In the genomic region with DNA sequence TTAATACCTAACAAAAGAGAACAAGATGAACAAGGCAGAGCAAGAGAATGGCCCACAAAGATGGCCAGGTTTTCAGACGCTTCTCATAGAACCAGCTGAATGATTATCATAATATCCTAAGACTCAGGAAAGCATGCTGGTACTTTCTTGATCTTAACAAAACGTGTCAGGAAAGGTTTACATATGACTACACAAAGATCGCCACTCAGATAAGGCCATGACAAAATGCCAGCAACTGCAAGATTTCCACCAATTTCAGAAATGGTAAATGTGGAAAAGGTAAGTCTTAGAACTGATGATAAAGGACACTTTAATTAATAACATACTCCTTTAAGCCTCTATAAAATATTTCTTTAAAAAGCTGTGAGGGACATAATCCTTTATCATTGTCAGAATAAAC, we compare ENCODE assay signal across 21 cellular contexts.
DNase-seq lines count a peak whose midpoint lies in the region; ATAC-seq and TF ChIP-seq lines count a peak whose summit lies in the region.
"Had no signal": no experiment of that assay in that cellular context is flagged by ENCODE, and none has a peak within 500 bp of the region (broad histone marks: within the 10 kb centered on the region; RNA-seq: fewer than 3 reads in every experiment).

No MANE protein-coding gene starts in this region.

- H3K36me3 Mint-ChIP-seq in chondrocyte (ENCODE audit: low read depth): peaks cover 4% of the 10 kb centered on the region

- no peak overlapping the region for H3K27ac Mint-ChIP-seq in stimulated activated naive CD8-positive, alpha-beta T cell treated with anti-CD3 and anti-CD28 coated beads, Interleukin-15, amount 100 ng/mL, for 72 hours
- peak overlapping the region; percentile 69 for H3K27ac Mint-ChIP-seq in chondrocyte (ENCODE audit: unreplicated experiment)
- H3K27ac Mint-ChIP-seq: T-helper 1 cell treated with Interleukin-12 subunit alpha and Interleukin-12 subunit beta and Interleukin-4 antibody, amounts not matched to agents 30 μg/mL and 1 μg/mL, for 36 hours had no signal

- peaks cover 6% of the 10 kb centered on the region for H3K4me1 Mint-ChIP-seq in stimulated activated naive CD8-positive, alpha-beta T cell treated with anti-CD3 and anti-CD28 coated beads, Interleukin-15, amount 100 ng/mL, for 72 hours
- peaks cover 26% of the 10 kb centered on the region for H3K4me1 Mint-ChIP-seq in chondrocyte (ENCODE audit: low read depth)

- H3K27me3 Mint-ChIP-seq in stimulated activated naive CD8-positive, alpha-beta T cell treated with anti-CD3 and anti-CD28 coated beads, Interleukin-15, amount 100 ng/mL, for 72 hours: no peaks in the 10 kb centered on the region
- H3K27me3 Mint-ChIP-seq in chondrocyte (ENCODE audit: low read depth): no peaks in the 10 kb centered on the region

- H4K20me1 ChIP-seq in PC-3 (ENCODE audit: low read length): 0 out of 2 replicates have a peak, but pooled peaks cover 4% of the 10 kb centered on the region

- no peak overlapping the region for H3K27ac ChIP-seq in PC-3 (ENCODE audit: low read length)
- H3K27ac ChIP-seq: esophagus squamous epithelium, right atrium auricular region, thyroid gland had no signal

- intact Hi-C loops in PC-3 (cut with micrococcal nuclease): loop anchor here (10.0 kb wide), 1 partner anchor 125 kb away; no protein-coding TSS in a partner anchor

- no peaks in the 10 kb centered on the region for H3K27me3 ChIP-seq in PC-3 (ENCODE audit: low read length)
- H3K27me3 ChIP-seq: esophagus squamous epithelium, right atrium auricular region, thyroid gland had no signal

- TF ChIP-seq CTCF in PC-3 (conservative IDR thresholded peaks at IDR 0.05; ENCODE audit: low read depth, low read length) (no peak), chondrocyte (IDR thresholded peaks at IDR 0.05) (no peak)

- peak; percentile 40 for ATAC-seq in stimulated activated naive CD8-positive, alpha-beta T cell treated with anti-CD3 and anti-CD28 coated beads, Interleukin-15, Interleukin-2, amounts not matched to agents 100 U/mL and 50 U/mL, for 24 hours
- ATAC-seq in stimulated activated naive CD8-positive, alpha-beta T cell treated with anti-CD3 and anti-CD28 coated beads, Interleukin-15, amount 100 ng/mL, for 72 hours: no peak
- ATAC-seq in PC-3 (peak; percentile 10; the same call in 1 of the 2 replicates), HG02763 (IDR thresholded peaks at IDR 0.05; ENCODE audit: unreplicated experiment) (no peak)
- ATAC-seq: HCT116, mucosa of descending colon had no signal

- no peak overlapping the region for H2AFZ ChIP-seq in PC-3 (ENCODE audit: low read length)

- H3K36me3 ChIP-seq in PC-3 (ENCODE audit: low read depth, low read length): peaks cover 4% of the 10 kb centered on the region
- H3K36me3 ChIP-seq: right atrium auricular region, thyroid gland had no signal

- peaks cover 14% of the 10 kb centered on the region for H3K4me1 ChIP-seq in PC-3 (ENCODE audit: insufficient read depth, low read length)
- H3K4me1 ChIP-seq: esophagus squamous epithelium, right atrium auricular region, thyroid gland had no signal

- H3K9me3 ChIP-seq in PC-3 (ENCODE audit: low read length): no peaks in the 10 kb centered on the region
- H3K9me3 ChIP-seq: esophagus squamous epithelium, mucosa of descending colon, right atrium auricular region, thyroid gland had no signal

- H3K4me3 Mint-ChIP-seq in stimulated activated naive CD8-positive, alpha-beta T cell treated with anti-CD3 and anti-CD28 coated beads, Interleukin-15, amount 100 ng/mL, for 72 hours: no peak overlapping the region
- H3K4me3 Mint-ChIP-seq in chondrocyte (ENCODE audit: unreplicated experiment): no peak overlapping the region
- H3K4me3 Mint-ChIP-seq: T-helper 1 cell treated with Interleukin-12 subunit alpha and Interleukin-12 subunit beta and Interleukin-4 antibody, amounts not matched to agents 30 μg/mL and 1 μg/mL, for 36 hours had no signal

- CTCF ChIA-PET in PC-3 (lab: Charles Lee): no interaction called here

- no peaks in the 10 kb centered on the region for H3K9me3 Mint-ChIP-seq in stimulated activated naive CD8-positive, alpha-beta T cell treated with anti-CD3 and anti-CD28 coated beads, Interleukin-15, amount 100 ng/mL, for 72 hours
- no peaks in the 10 kb centered on the region for H3K9me3 Mint-ChIP-seq in chondrocyte (ENCODE audit: low read depth)
- H3K9me3 Mint-ChIP-seq: T-helper 1 cell treated with Interleukin-12 subunit alpha and Interleukin-12 subunit beta and Interleukin-4 antibody, amounts not matched to agents 30 μg/mL and 1 μg/mL, for 36 hours had no signal

- BruUV-seq in PC-3 (replicated peaks; lab: Mats Ljungman, UMichigan): no TSS peak

- peak overlapping the region; percentile 16; the same call in 1 of the 2 replicates for H3K4me2 ChIP-seq in PC-3 (ENCODE audit: low read length)

- H3K79me2 ChIP-seq in PC-3 (ENCODE audit: low read length): peaks cover 67% of the 10 kb centered on the region

- no peaks in the 10 kb centered on the region for H3K9me2 ChIP-seq in PC-3 (replicated peaks; ENCODE audit: low read length)

- no peak overlapping the region for H3K4me3 ChIP-seq in PC-3 (ENCODE audit: low read length)
- H3K4me3 ChIP-seq: esophagus squamous epithelium, mucosa of descending colon, right atrium auricular region, thyroid gland had no signal

- DNase-seq in stimulated activated naive CD8-positive, alpha-beta T cell treated with anti-CD3 and anti-CD28 coated beads, Interleukin-15, Interleukin-2, amounts not matched to agents 100 U/mL and 50 U/mL, for 24 hours: no peak
- DNase-seq in stimulated activated naive CD8-positive, alpha-beta T cell treated with anti-CD3 and anti-CD28 coated beads, Interleukin-15, amount 100 ng/mL, for 72 hours: no peak
- DNase-seq in PC-3 (peak; percentile 7), chondrocyte (ENCODE audit: low spot score) (no peak), COR-L47 (lab: John Stamatoyannopoulos, UW) (no peak), ACHN (no peak), DMS 273 (lab: John Stamatoyannopoulos, UW; ENCODE audit: unreplicated experiment) (no peak)
- DNase-seq: activated CD4-positive, CD25-positive, alpha-beta regulatory T cell; activated effector memory CD4-positive, alpha-beta T cell treated with Interleukin-2 at 50 U/mL for 16 hours; caudate nucleus; effector CD8-positive, alpha-beta T cell; esophagus squamous epithelium; mucosa of descending colon; NCI-H524 treated with DMSO at 0.1 percent for 48 hours; nucleus accumbens; SHP77; thyroid gland had no signal

- POLR2A ChIA-PET in PC-3 (lab: Charles Lee; ENCODE audit: unreplicated experiment): no interaction called here

- H3K9ac ChIP-seq in PC-3 (ENCODE audit: low read length): no peak overlapping the region

- no peaks in the 10 kb centered on the region for H3F3A ChIP-seq in PC-3 (ENCODE audit: low read length, unreplicated experiment)

- in situ Hi-C loops in ACHN (cut with HindIII; ENCODE audit: low pct_ligation_motif_present, low pct_unique_long_range_greater_than_20kb, low sequenced_read_pairs): no loop called here

Comparison
In these comparisons a context has a peak if more than half of its experiments do, and no peak if none do; other contexts are left out.
1. ATAC-seq: peak in stimulated activated naive CD8-positive, alpha-beta T cell treated with anti-CD3 and anti-CD28 coated beads, Interleukin-15, Interleukin-2, amounts not matched to agents 100 U/mL and 50 U/mL, for 24 hours (single experiment) and PC-3 (single experiment); none in stimulated activated naive CD8-positive, alpha-beta T cell treated with anti-CD3 and anti-CD28 coated beads, Interleukin-15, amount 100 ng/mL, for 72 hours (single experiment) and HG02763 (single experiment).